ENCODE assay signal across 9 cellular contexts in genomic region chr1:3170566-3171453, GRCh38.
DNase-seq lines count a peak whose midpoint lies in the region; ATAC-seq and TF ChIP-seq lines count a peak whose summit lies in the region.
"Had no signal": no experiment of that assay in that cellular context is flagged by ENCODE, and none has a peak within 500 bp of the region (broad histone marks: within the 10 kb centered on the region; RNA-seq: fewer than 3 reads in every experiment).

No MANE protein-coding gene starts in this region.

- H3K9me3 Mint-ChIP-seq in progenitor cell of endocrine pancreas (ENCODE audit: low read depth) = no peaks in the 10 kb centered on the region
- H3K9me3 Mint-ChIP-seq in naive thymus-derived CD8-positive, alpha-beta T cell = no peaks in the 10 kb centered on the region

- no peak for ATAC-seq in HG02885 (IDR thresholded peaks at IDR 0.05; ENCODE audit: poor library complexity, unreplicated experiment)
- ATAC-seq in HG03565 (IDR thresholded peaks at IDR 0.05; ENCODE audit: unreplicated experiment) = no peak
- no peak for ATAC-seq in naive thymus-derived CD8-positive, alpha-beta T cell
- no peak for ATAC-seq in GM21360 (IDR thresholded peaks at IDR 0.05; ENCODE audit: unreplicated experiment)

- no peaks in the 10 kb centered on the region for H3K36me3 ChIP-seq in cardiac muscle cell
- H3K36me3 ChIP-seq: neutrophil had no signal

- TF ChIP-seq CTCF in cardiac muscle cell (IDR thresholded peaks at IDR 0.05; ENCODE audit: low read depth, low read length) = no peak
- no peak for TF ChIP-seq CTCF in progenitor cell of endocrine pancreas (IDR thresholded peaks at IDR 0.05; ENCODE audit: unreplicated experiment)

- peaks cover 72% of the 10 kb centered on the region for H3K4me1 ChIP-seq in cardiac muscle cell (ENCODE audit: low read depth)

- DNase-seq in DMS153 treated with DMSO at 0.1 percent for 48 hours (lab: John Stamatoyannopoulos, UW; ENCODE audit: unreplicated experiment) = peak; percentile 67
- DNase-seq in SHP77 (lab: John Stamatoyannopoulos, UW) = peak; percentile 47 to 59
- DNase-seq in cardiac muscle cell (ENCODE audit: low read depth in 1 of 2, low spot score in 1 of 2) = peak; percentile 62 to 88
- no peak for DNase-seq in progenitor cell of endocrine pancreas (ENCODE audit: low spot score, unreplicated experiment)
- no peak for DNase-seq in naive thymus-derived CD8-positive, alpha-beta T cell

- H3K27me3 ChIP-seq in cardiac muscle cell = no peaks in the 10 kb centered on the region

- H3K4me3 ChIP-seq in cardiac muscle cell = no peak overlapping the region

- H3K4me3 Mint-ChIP-seq in progenitor cell of endocrine pancreas (ENCODE audit: low read depth) = peak overlapping the region; percentile 57
- H3K4me3 Mint-ChIP-seq in naive thymus-derived CD8-positive, alpha-beta T cell = peak overlapping the region in 4 of 10 donors; percentile 14 to 63 (median 40)

- H3K4me1 Mint-ChIP-seq in progenitor cell of endocrine pancreas (ENCODE audit: low read depth) = peaks cover 36% of the 10 kb centered on the region
- H3K4me1 Mint-ChIP-seq in naive thymus-derived CD8-positive, alpha-beta T cell = peaks cover 0 to 7% (median 4%) of the 10 kb centered on the region in 4 donors

- H3K27me3 Mint-ChIP-seq in progenitor cell of endocrine pancreas = peaks cover 6% of the 10 kb centered on the region
- peaks cover 12 to 46% (median 24%) of the 10 kb centered on the region in 5 donors for H3K27me3 Mint-ChIP-seq in naive thymus-derived CD8-positive, alpha-beta T cell

- POLR2A ChIA-PET in naive thymus-derived CD8-positive, alpha-beta T cell (lab: Charles Lee) = no interaction called here

- H3K9me3 ChIP-seq in cardiac muscle cell (ENCODE audit: low read depth) = no peaks in the 10 kb centered on the region
- H3K9me3 ChIP-seq: neutrophil had no signal

- H3K27ac ChIP-seq in cardiac muscle cell = peak overlapping the region; percentile 95
- H3K27ac ChIP-seq: neutrophil had no signal

- peak overlapping the region; percentile 82 for H3K27ac Mint-ChIP-seq in progenitor cell of endocrine pancreas
- no peak overlapping the region for H3K27ac Mint-ChIP-seq in naive thymus-derived CD8-positive, alpha-beta T cell

- peaks cover 7% of the 10 kb centered on the region for H3K36me3 Mint-ChIP-seq in progenitor cell of endocrine pancreas (ENCODE audit: insufficient read depth)
- H3K36me3 Mint-ChIP-seq in naive thymus-derived CD8-positive, alpha-beta T cell = peaks cover 0 to 2% (median 0%) of the 10 kb centered on the region in 3 donors

Comparison
In these comparisons a context has a peak if more than half of its experiments do, and no peak if none do; other contexts are left out.
1. DNase-seq: peak in DMS153 treated with DMSO at 0.1 percent for 48 hours (single experiment), SHP77 (2 of 2) and cardiac muscle cell (2 of 2); none in progenitor cell of endocrine pancreas (single experiment) and naive thymus-derived CD8-positive, alpha-beta T cell (0 of 10).